Comparison of ENCODE assay signal across 8 cellular contexts in genomic region chr1:110207831-110208230, GRCh38. TPM values are rescaled to one million over a fixed set of nuclear protein-coding genes. Genes with fewer than 3 reads are reported as not detected.
DNase-seq lines count a peak whose midpoint lies in the region; ATAC-seq, FAIRE-seq and TF ChIP-seq lines count a peak whose summit lies in the region.

No MANE protein-coding gene starts in this region.

- no peaks in the 10 kb centered on the region for H3K9me3 Mint-ChIP-seq in progenitor cell of endocrine pancreas (ENCODE audit: low read depth)

- peak; percentile 89 for TF ChIP-seq CTCF in progenitor cell of endocrine pancreas (IDR thresholded peaks at IDR 0.05; ENCODE audit: unreplicated experiment)

- no peak overlapping the region for H3K27ac Mint-ChIP-seq in progenitor cell of endocrine pancreas

- no peaks in the 10 kb centered on the region for H3K36me3 ChIP-seq in SJCRH30

- no peaks in the 10 kb centered on the region for H3K36me3 Mint-ChIP-seq in progenitor cell of endocrine pancreas (ENCODE audit: insufficient read depth)

- peaks cover 72% of the 10 kb centered on the region for H3K27me3 Mint-ChIP-seq in progenitor cell of endocrine pancreas

- H3K4me1 Mint-ChIP-seq in progenitor cell of endocrine pancreas (ENCODE audit: low read depth): peaks cover 8% of the 10 kb centered on the region

- no peak for FAIRE-seq in HTR-8/SVneo (lab: Jason Lieb, UNC)
- no peak for FAIRE-seq in urothelium cell line (lab: Jason Lieb, UNC)

- no peak for ATAC-seq in GM19455 (IDR thresholded peaks at IDR 0.05; ENCODE audit: unreplicated experiment)

- no peaks in the 10 kb centered on the region for H3K4me1 ChIP-seq in SJCRH30

- no peak overlapping the region for H3K4me3 Mint-ChIP-seq in progenitor cell of endocrine pancreas (ENCODE audit: low read depth)

- no peaks in the 10 kb centered on the region for H3K27me3 ChIP-seq in SJCRH30

- no peaks in the 10 kb centered on the region for H3K9me3 ChIP-seq in SJCRH30 (replicated peaks)

- peak; percentile 58 for DNase-seq in COR-L47 (lab: John Stamatoyannopoulos, UW)
- peak; percentile 53 for DNase-seq in HTR-8/SVneo (ENCODE audit: insufficient read length, low spot score)
- peak; percentile 50 to 78 for DNase-seq in SJCRH30
- DNase-seq in activated effector memory CD4-positive, alpha-beta T cell treated with anti-CD3 and anti-CD28 coated beads, Interleukin-2, amount 50 U/mL, for 16 hours: peak; percentile 91
- peak; percentile 73 for DNase-seq in germinal center (ENCODE audit: low spot score)
- peak; percentile 72 for DNase-seq in progenitor cell of endocrine pancreas (ENCODE audit: low spot score, unreplicated experiment)
- peak; percentile 76 for DNase-seq in urothelium cell line (ENCODE audit: low spot score)

- H3K27ac ChIP-seq in SJCRH30: no peak overlapping the region

- H3K4me3 ChIP-seq in SJCRH30: no peak overlapping the region

RNA-seq across cellular contexts. Expression of gene KCNC4, which starts 2.3 kb away (rescaled TPM):
- 0.61 and 0.99 TPM in 2 replicates for total RNA-seq in SJCRH30 (2014; rRNA removed; shearing (Covaris generic))
- 1.1 and 1.5 TPM in 2 replicates for total RNA-seq in progenitor cell of endocrine pancreas

RNA-seq across cellular contexts. Expression of gene SLC6A17, which starts 57.5 kb away (rescaled TPM):
- not detected in 2 replicates for total RNA-seq in SJCRH30 (2014; rRNA removed; shearing (Covaris generic))
- total RNA-seq in progenitor cell of endocrine pancreas: 0.11 TPM in 1 of 2 replicates, not detected in the other
